1 cellular context compared by ENCODE assay signal in the genomic region with DNA sequence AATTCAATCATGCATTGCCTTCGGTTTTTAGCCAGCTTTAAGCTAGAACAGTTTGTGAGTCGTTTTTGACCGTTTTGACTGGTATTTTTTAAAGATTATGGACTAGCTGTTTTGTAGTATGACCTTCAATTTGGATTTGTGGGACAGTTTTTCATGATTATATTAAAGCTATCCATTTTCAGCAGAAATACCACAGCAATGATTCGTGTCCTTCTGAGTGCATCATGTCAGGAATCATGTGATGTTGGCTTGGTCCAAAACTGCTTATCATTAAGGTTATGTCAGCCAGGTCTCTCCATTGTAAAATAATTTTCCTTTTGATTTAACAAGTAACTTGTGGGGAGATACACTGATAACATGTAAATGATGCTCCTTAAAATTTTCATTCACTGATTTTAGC.
TF ChIP-seq lines count a peak whose summit lies in the region.

No MANE protein-coding gene starts in this region.

TF ChIP-seq in GM23338, 12 proteins besides CTCF, POLR2A, EP300 and RAD21:
- TF ChIP-seq NANOG (IDR thresholded peaks at IDR 0.05; ENCODE audit: borderline replicate concordance) (no peak), CREB1 (CRISPR knock-in tag; IDR thresholded peaks at IDR 0.05; ENCODE audit: low read depth) (no peak), POLR2AphosphoS5 (IDR thresholded peaks at IDR 0.05; ENCODE audit: low read depth) (no peak)
- TF ChIP-seq, protein P1, sequence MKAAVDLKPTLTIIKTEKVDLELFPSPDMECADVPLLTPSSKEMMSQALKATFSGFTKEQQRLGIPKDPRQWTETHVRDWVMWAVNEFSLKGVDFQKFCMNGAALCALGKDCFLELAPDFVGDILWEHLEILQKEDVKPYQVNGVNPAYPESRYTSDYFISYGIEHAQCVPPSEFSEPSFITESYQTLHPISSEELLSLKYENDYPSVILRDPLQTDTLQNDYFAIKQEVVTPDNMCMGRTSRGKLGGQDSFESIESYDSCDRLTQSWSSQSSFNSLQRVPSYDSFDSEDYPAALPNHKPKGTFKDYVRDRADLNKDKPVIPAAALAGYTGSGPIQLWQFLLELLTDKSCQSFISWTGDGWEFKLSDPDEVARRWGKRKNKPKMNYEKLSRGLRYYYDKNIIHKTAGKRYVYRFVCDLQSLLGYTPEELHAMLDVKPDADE (IDR thresholded peaks at IDR 0.05): no peak
